21 cellular contexts compared by ENCODE assay signal in the genomic region with DNA sequence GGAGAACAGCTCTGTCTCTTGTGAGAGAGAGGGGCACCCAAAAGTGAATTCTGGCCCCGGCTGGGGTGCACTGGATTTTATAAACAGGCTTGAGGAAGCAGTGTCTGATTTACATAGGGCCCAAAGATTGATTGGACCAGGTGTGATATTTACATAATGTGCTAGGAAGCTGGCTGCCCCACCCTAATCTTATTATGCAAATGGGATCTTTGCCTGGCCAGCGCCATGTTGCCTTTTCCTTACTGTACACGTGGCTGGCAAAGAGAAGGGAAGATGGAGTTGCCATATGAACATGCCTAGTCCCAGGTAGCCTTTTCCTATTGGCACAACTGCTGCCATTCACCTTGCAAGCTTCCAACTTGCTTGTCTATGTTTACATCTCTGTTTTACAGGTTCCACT. TPM values are rescaled to one million over a fixed set of nuclear protein-coding genes. Genes with fewer than 3 reads are reported as not detected.
"Had no signal": no experiment of that assay in that cellular context is flagged by ENCODE, and none has a peak within 500 bp of the region (broad histone marks: within the 10 kb centered on the region; RNA-seq: fewer than 3 reads in every experiment).

No MANE protein-coding gene starts in this region.

- H3K4me2 ChIP-seq: KMS-11, SK-N-SH had no signal

- H3K27ac ChIP-seq: KMS-11 had no signal

- ATAC-seq: HepG2, T-cell had no signal

- H3K9me3 ChIP-seq: SK-N-SH had no signal

- DNase-seq: IMR-90, Kasumi-1, MM.1S, NCI-H1092, NCI-H1105 treated with DMSO at 0.1 percent for 48 hours, NCI-H1417 treated with DMSO at 0.1 percent for 48 hours, NCI-H146, NCI-H1694 treated with DMSO at 0.1 percent for 48 hours, NCI-H1930, NCI-H2081, NCI-H2107, NCI-H345, NCI-H446 treated with DMSO at 0.1 percent for 48 hours, Right ventricle myocardium superior, RPMI8226, SIG-M5, SK-N-SH, SW 1271, T-cell had no signal

- H3K9ac ChIP-seq: KMS-11, SK-N-SH had no signal

RNA-seq across cellular contexts. Expression of gene CFHR4, which starts 29.0 kb away (rescaled TPM):
- polyA plus RNA-seq: HepG2, IMR-90 had no signal

RNA-seq across cellular contexts. Expression of gene CFHR1, which starts 39.3 kb away (rescaled TPM):
- polyA plus RNA-seq: HepG2, IMR-90 had no signal
